In the genomic region with DNA sequence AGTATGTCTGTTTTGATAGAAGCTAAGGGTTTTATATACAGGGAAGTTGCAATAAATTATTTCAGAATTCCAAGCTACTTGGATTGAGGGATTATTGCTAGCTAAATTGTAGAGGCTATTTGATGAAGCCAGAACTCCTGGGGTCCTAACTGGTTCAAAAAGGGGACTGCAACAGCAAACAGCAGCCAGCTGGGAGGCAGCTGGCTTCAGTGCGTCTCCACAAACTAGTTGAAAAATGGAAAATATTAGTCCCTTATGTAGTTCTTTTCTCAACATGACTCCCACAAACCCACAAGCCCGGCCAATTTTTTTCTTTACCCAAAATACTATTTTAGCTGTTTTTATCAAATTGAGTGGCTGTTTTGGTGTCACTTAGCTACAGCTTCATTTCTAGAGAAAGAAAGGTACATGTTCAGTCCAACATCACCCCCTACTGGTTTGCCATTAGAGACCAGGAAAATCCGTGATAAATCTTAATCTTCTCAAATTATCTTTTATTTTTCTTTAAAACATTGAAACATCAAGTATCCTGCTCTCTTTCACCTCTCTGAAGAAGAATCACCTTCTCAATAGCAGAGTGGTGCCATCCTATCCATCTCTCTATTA, we compare ENCODE assay signal across 9 cellular contexts.
A peak's percentile ranks its signal among the peaks of the same experiment; 100 is the strongest.
DNase-seq lines count a peak whose midpoint lies in the region; TF ChIP-seq lines count a peak whose summit lies in the region.
"Had no signal": no experiment of that assay in that cellular context is flagged by ENCODE, and none has a peak within 500 bp of the region (broad histone marks: within the 10 kb centered on the region; RNA-seq: fewer than 3 reads in every experiment).

No MANE protein-coding gene starts in this region.

- H2BK120ac ChIP-seq in mesenchymal stem cell (ENCODE audit: low read depth, low read length): no peak overlapping the region

- H3K4me1 ChIP-seq in HUES6 (ENCODE audit: control insufficient read depth, insufficient read depth, low read length): peaks cover 10% of the 10 kb centered on the region
- H3K4me1 ChIP-seq in mesenchymal stem cell (ENCODE audit: control insufficient read depth, insufficient read depth, low read depth, low read length): no peaks in the 10 kb centered on the region

- no peaks in the 10 kb centered on the region for H3K36me3 Mint-ChIP-seq in brain

- peak; percentile 8 for DNase-seq in EH (ENCODE audit: low read depth)
- peak; percentile 35 for DNase-seq in mesenchymal stem cell
- DNase-seq in activated effector memory CD4-positive, alpha-beta T cell treated with anti-CD3 and anti-CD28 coated beads, Interleukin-2, amount 50 U/mL, for 16 hours: no peak
- no peak for DNase-seq in stimulated activated CD4-positive, alpha-beta T cell treated with anti-CD3 and anti-CD28 coated beads, Interleukin-4, amount 100 ng/mL, for 1 hour
- DNase-seq in cerebellar nuclear complex (lab: John Stamatoyannopoulos, UW): no peak
- no peak for DNase-seq in NCI-H2029 (lab: John Stamatoyannopoulos, UW)
- DNase-seq: activated CD4-positive, alpha-beta T cell treated with anti-CD3 and anti-CD28 coated beads, Interleukin-2, amount 10 ng/mL, durations not matched to agents 24 days and 14 days had no signal

- peaks cover 4% of the 10 kb centered on the region for H3K4me1 Mint-ChIP-seq in brain
- H3K4me1 Mint-ChIP-seq: activated CD4-positive, alpha-beta T cell treated with anti-CD3 and anti-CD28 coated beads, Interleukin-2, amount 10 ng/mL, durations not matched to agents 24 days and 14 days had no signal

- H3K9me3 ChIP-seq in HUES6 (ENCODE audit: control insufficient read depth, insufficient read depth, low read depth, low read length) (no peaks in the 10 kb centered on the region), mesenchymal stem cell (ENCODE audit: control insufficient read depth, low read length) (no peaks in the 10 kb centered on the region)

- no peaks in the 10 kb centered on the region for H3K27me3 Mint-ChIP-seq in brain
- H3K27me3 Mint-ChIP-seq: activated CD4-positive, alpha-beta T cell treated with anti-CD3 and anti-CD28 coated beads, Interleukin-2, amount 10 ng/mL, durations not matched to agents 24 days and 14 days had no signal

- no peak overlapping the region for H3K4me3 ChIP-seq in HUES6 (ENCODE audit: low read depth, low read length)
- H3K4me3 ChIP-seq in mesenchymal stem cell (ENCODE audit: insufficient read depth in 1 of 2, low read depth in 1 of 2, low read length in 2 of 2): no peak overlapping the region

- no peak overlapping the region for H2AFZ ChIP-seq in mesenchymal stem cell (ENCODE audit: low read depth, low read length)

- peaks cover 0 to 2% (median 0%) of the 10 kb centered on the region in 5 experiments for H3K9me3 Mint-ChIP-seq in brain
- H3K9me3 Mint-ChIP-seq: activated CD4-positive, alpha-beta T cell treated with anti-CD3 and anti-CD28 coated beads, Interleukin-2, amount 10 ng/mL, durations not matched to agents 24 days and 14 days had no signal

- TF ChIP-seq CTCF in brain (conservative IDR thresholded peaks at IDR 0.05): peak; percentile 80 to 83

- no peak overlapping the region for H4K8ac ChIP-seq in mesenchymal stem cell (ENCODE audit: low read length)

- no peak overlapping the region for H3K14ac ChIP-seq in mesenchymal stem cell (ENCODE audit: low read length in 2 of 2)

- H2AK5ac ChIP-seq in mesenchymal stem cell (ENCODE audit: low read length, severe bottlenecking): no peak overlapping the region

- H2BK5ac ChIP-seq in mesenchymal stem cell (ENCODE audit: low read depth, low read length, poor library complexity, severe bottlenecking): no peak overlapping the region

- H3K27ac ChIP-seq in HUES6 (ENCODE audit: low read depth, low read length): peak overlapping the region; percentile 53; the same call in 1 of the 2 replicates
- no peak overlapping the region for H3K27ac ChIP-seq in mesenchymal stem cell (ENCODE audit: low read length, poor library complexity, severe bottlenecking)

- H3K23ac ChIP-seq in mesenchymal stem cell (ENCODE audit: low read length in 2 of 2): no peak overlapping the region

- no peak overlapping the region for H4K91ac ChIP-seq in mesenchymal stem cell (ENCODE audit: low read length)

- no peaks in the 10 kb centered on the region for H3K79me1 ChIP-seq in mesenchymal stem cell (replicated peaks; ENCODE audit: low read length, poor library complexity, severe bottlenecking)

- 0% methylated on average over 1 of the region's 3 CpGs for WGBS in mesenchymal stem cell

- no peak overlapping the region for H3K4me3 Mint-ChIP-seq in brain
- H3K4me3 Mint-ChIP-seq: activated CD4-positive, alpha-beta T cell treated with anti-CD3 and anti-CD28 coated beads, Interleukin-2, amount 10 ng/mL, durations not matched to agents 24 days and 14 days had no signal

- H3K9ac ChIP-seq in HUES6 (ENCODE audit: low read length) (no peak overlapping the region), mesenchymal stem cell (ENCODE audit: low read length) (no peak overlapping the region)

- H3K27ac Mint-ChIP-seq in brain: peak overlapping the region in 1 of 5 experiments; percentile 34
- H3K27ac Mint-ChIP-seq: activated CD4-positive, alpha-beta T cell treated with anti-CD3 and anti-CD28 coated beads, Interleukin-2, amount 10 ng/mL, durations not matched to agents 24 days and 14 days had no signal

- H3K27me3 ChIP-seq in HUES6 (ENCODE audit: control insufficient read depth, insufficient read depth, low read length) (peaks cover 3% of the 10 kb centered on the region; the same call in 1 of the 2 replicates), mesenchymal stem cell (ENCODE audit: control insufficient read depth in 1 of 2, insufficient read depth in 1 of 2, low read length in 2 of 2) (peaks cover 0 to 86% of the 10 kb centered on the region in 2 experiments)

- no peak overlapping the region for H3K18ac ChIP-seq in mesenchymal stem cell (ENCODE audit: low read depth in 1 of 2, low read length in 2 of 2)

- no peak overlapping the region for H2BK15ac ChIP-seq in mesenchymal stem cell (ENCODE audit: low read depth, poor library complexity, severe bottlenecking)

- H3K36me3 ChIP-seq in HUES6 (ENCODE audit: control insufficient read depth, insufficient read depth, low read length) (no peaks in the 10 kb centered on the region), mesenchymal stem cell (ENCODE audit: control insufficient read depth in 1 of 2, insufficient read depth in 2 of 2, low read depth in 1 of 2, low read length in 2 of 2) (no peaks in the 10 kb centered on the region)

- H3K4me2 ChIP-seq in mesenchymal stem cell (ENCODE audit: low read length, poor library complexity, severe bottlenecking): no peak overlapping the region

- H3K4ac ChIP-seq in mesenchymal stem cell (ENCODE audit: low read depth in 1 of 2, low read length in 2 of 2): no peak overlapping the region

- H2BK12ac ChIP-seq in mesenchymal stem cell (ENCODE audit: low read length in 2 of 2): no peak overlapping the region

Comparison
In these comparisons a context has a peak if more than half of its experiments do, and no peak if none do; other contexts are left out.
1. DNase-seq: peak in EH (single experiment) and mesenchymal stem cell (single experiment); none in activated effector memory CD4-positive, alpha-beta T cell treated with anti-CD3 and anti-CD28 coated beads, Interleukin-2, amount 50 U/mL, for 16 hours (single experiment), stimulated activated CD4-positive, alpha-beta T cell treated with anti-CD3 and anti-CD28 coated beads, Interleukin-4, amount 100 ng/mL, for 1 hour (single experiment), cerebellar nuclear complex (0 of 2) and NCI-H2029 (single experiment).